ENCODE assay signal across 26 cellular contexts in genomic region chr1:20109223-20109856, GRCh38. TPM values are rescaled to one million over a fixed set of nuclear protein-coding genes. Genes with fewer than 3 reads are reported as not detected.
DNase-seq lines count a peak whose midpoint lies in the region; ATAC-seq, FAIRE-seq and TF ChIP-seq lines count a peak whose summit lies in the region.
"Had no signal": no experiment of that assay in that cellular context is flagged by ENCODE, and none has a peak within 500 bp of the region (broad histone marks: within the 10 kb centered on the region; RNA-seq: fewer than 3 reads in every experiment).

No MANE protein-coding gene starts in this region.

- intact Hi-C loops in activated CD4-positive, alpha-beta memory T cell treated with anti-CD3 and anti-CD28 coated beads for 36 hours (cut with micrococcal nuclease), result no loop called here
- intact Hi-C loops in OCI-LY7 (cut with micrococcal nuclease; ENCODE audit: unreplicated experiment), result no loop called here

- H3K36me3 ChIP-seq in OCI-LY7 (ENCODE audit: insufficient read depth, low read length), result no peaks in the 10 kb centered on the region
- H3K36me3 ChIP-seq: BLaER1, right atrium auricular region had no signal

- no peaks in the 10 kb centered on the region for H3K9me3 Mint-ChIP-seq in activated CD4-positive, alpha-beta memory T cell treated with anti-CD3 and anti-CD28 coated beads for 36 hours
- H3K9me3 Mint-ChIP-seq in activated CD4-positive, alpha-beta memory T cell treated with anti-CD3 and anti-CD28 coated beads, Interleukin-2, amount 10 ng/mL, durations not matched to agents 7 days and 5 days, result no peaks in the 10 kb centered on the region
- H3K9me3 Mint-ChIP-seq: activated naive CD8-positive, alpha-beta T cell treated with anti-CD3 and anti-CD28 coated beads, Interleukin-2, amount 10 ng/mL, durations not matched to agents 7 days and 5 days; activated T-helper 1 cell treated with anti-CD3 and anti-CD28 coated beads, Interleukin-12 subunit alpha, Interleukin-12 subunit beta, Interleukin-2, Interleukin-4 antibody, amounts not matched to agents 30 ng/mL and 10 ng/mL and 1 ng/mL, durations not matched to agents 14 hours and 24 hours and 36 hours had no signal

- ATAC-seq in stimulated activated naive CD8-positive, alpha-beta T cell treated with anti-CD3 and anti-CD28 coated beads, Interleukin-15, Interleukin-2, amounts not matched to agents 100 U/mL and 50 U/mL, for 24 hours, result no peak

- H3K4me3 ChIP-seq in OCI-LY7 (ENCODE audit: low read depth, low read length, poor library complexity, severe bottlenecking) (no peak overlapping the region), retinal pigment epithelial cell (ENCODE audit: low read length) (no peak overlapping the region)
- H3K4me3 ChIP-seq: BLaER1, right atrium auricular region had no signal

- H3K4me2 ChIP-seq in OCI-LY7 (ENCODE audit: low read length), result no peak overlapping the region
- H3K4me2 ChIP-seq: BLaER1 had no signal

- H4K20me1 ChIP-seq in OCI-LY7 (ENCODE audit: insufficient read depth, low read length), result no peaks in the 10 kb centered on the region
- H4K20me1 ChIP-seq: BLaER1 had no signal

- BruUV-seq in OCI-LY7 (replicated peaks; lab: Mats Ljungman, UMichigan), result no TSS peak

- no peaks in the 10 kb centered on the region for H3K4me1 Mint-ChIP-seq in activated CD4-positive, alpha-beta memory T cell treated with anti-CD3 and anti-CD28 coated beads for 36 hours (ENCODE audit: low read depth)
- H3K4me1 Mint-ChIP-seq in activated CD4-positive, alpha-beta memory T cell treated with anti-CD3 and anti-CD28 coated beads, Interleukin-2, amount 10 ng/mL, durations not matched to agents 7 days and 5 days, result no peaks in the 10 kb centered on the region
- H3K4me1 Mint-ChIP-seq: activated naive CD8-positive, alpha-beta T cell treated with anti-CD3 and anti-CD28 coated beads, Interleukin-2, amount 10 ng/mL, durations not matched to agents 7 days and 5 days had no signal

- H3K27me3 Mint-ChIP-seq in activated CD4-positive, alpha-beta memory T cell treated with anti-CD3 and anti-CD28 coated beads for 36 hours, result peaks cover 9% of the 10 kb centered on the region
- H3K27me3 Mint-ChIP-seq in activated CD4-positive, alpha-beta memory T cell treated with anti-CD3 and anti-CD28 coated beads, Interleukin-2, amount 10 ng/mL, durations not matched to agents 7 days and 5 days, result peaks cover 2% of the 10 kb centered on the region

- H3K27ac Mint-ChIP-seq in activated CD4-positive, alpha-beta memory T cell treated with anti-CD3 and anti-CD28 coated beads for 36 hours, result no peak overlapping the region
- no peak overlapping the region for H3K27ac Mint-ChIP-seq in activated CD4-positive, alpha-beta memory T cell treated with anti-CD3 and anti-CD28 coated beads, Interleukin-2, amount 10 ng/mL, durations not matched to agents 7 days and 5 days
- H3K27ac Mint-ChIP-seq: activated naive CD8-positive, alpha-beta T cell treated with anti-CD3 and anti-CD28 coated beads, Interleukin-2, amount 10 ng/mL, durations not matched to agents 7 days and 5 days; activated T-helper 1 cell treated with anti-CD3 and anti-CD28 coated beads, Interleukin-12 subunit alpha, Interleukin-12 subunit beta, Interleukin-2, Interleukin-4 antibody, amounts not matched to agents 30 ng/mL and 10 ng/mL and 1 ng/mL, durations not matched to agents 14 hours and 24 hours and 36 hours had no signal

- no peaks in the 10 kb centered on the region for H3K36me3 Mint-ChIP-seq in activated CD4-positive, alpha-beta memory T cell treated with anti-CD3 and anti-CD28 coated beads for 36 hours
- no peaks in the 10 kb centered on the region for H3K36me3 Mint-ChIP-seq in activated CD4-positive, alpha-beta memory T cell treated with anti-CD3 and anti-CD28 coated beads, Interleukin-2, amount 10 ng/mL, durations not matched to agents 7 days and 5 days (ENCODE audit: low read depth)
- H3K36me3 Mint-ChIP-seq: activated naive CD8-positive, alpha-beta T cell treated with anti-CD3 and anti-CD28 coated beads, Interleukin-2, amount 10 ng/mL, durations not matched to agents 7 days and 5 days had no signal

- POLR2A ChIA-PET in activated CD4-positive, alpha-beta memory T cell treated with anti-CD3 and anti-CD28 coated beads for 36 hours (lab: Charles Lee), result interaction anchor here (0.6 kb wide), 1 partner anchor 46 kb away, joined by 3 read pairs; no protein-coding TSS in a partner anchor
- POLR2A ChIA-PET in activated CD4-positive, alpha-beta memory T cell treated with anti-CD3 and anti-CD28 coated beads, Interleukin-2, amount 10 ng/mL, durations not matched to agents 7 days and 5 days (lab: Charles Lee), result no interaction called here
- POLR2A ChIA-PET in OCI-LY7 (lab: Charles Lee), result no interaction called here

- no peak overlapping the region for H3K27ac ChIP-seq in OCI-LY7 (ENCODE audit: low read depth, low read length, poor library complexity, severe bottlenecking)
- H3K27ac ChIP-seq: BLaER1, right atrium auricular region had no signal

- no peak overlapping the region for H3K4me3 Mint-ChIP-seq in activated CD4-positive, alpha-beta memory T cell treated with anti-CD3 and anti-CD28 coated beads for 36 hours
- H3K4me3 Mint-ChIP-seq in activated CD4-positive, alpha-beta memory T cell treated with anti-CD3 and anti-CD28 coated beads, Interleukin-2, amount 10 ng/mL, durations not matched to agents 7 days and 5 days, result no peak overlapping the region
- H3K4me3 Mint-ChIP-seq: activated naive CD8-positive, alpha-beta T cell treated with anti-CD3 and anti-CD28 coated beads, Interleukin-2, amount 10 ng/mL, durations not matched to agents 7 days and 5 days; activated T-helper 1 cell treated with anti-CD3 and anti-CD28 coated beads, Interleukin-12 subunit alpha, Interleukin-12 subunit beta, Interleukin-2, Interleukin-4 antibody, amounts not matched to agents 30 ng/mL and 10 ng/mL and 1 ng/mL, durations not matched to agents 14 hours and 24 hours and 36 hours had no signal

- peak; percentile 11 for DNase-seq in activated CD4-positive, alpha-beta memory T cell treated with anti-CD3 and anti-CD28 coated beads for 36 hours
- DNase-seq in activated CD4-positive, alpha-beta memory T cell treated with anti-CD3 and anti-CD28 coated beads, Interleukin-2, amount 10 ng/mL, durations not matched to agents 7 days and 5 days, result no peak
- no peak for DNase-seq in OCI-LY7 (ENCODE audit: low spot score)
- DNase-seq in kidney tubule cell (ENCODE audit: low spot score), result peak; percentile 73
- DNase-seq in retinal pigment epithelial cell (ENCODE audit: low read depth), result no peak
- DNase-seq in GM19239 (ENCODE audit: insufficient read length, low spot score), result no peak
- no peak for DNase-seq in stimulated activated naive CD8-positive, alpha-beta T cell treated with anti-CD3 and anti-CD28 coated beads, Interleukin-15, Interleukin-2, amounts not matched to agents 100 U/mL and 50 U/mL, for 24 hours
- no peak for DNase-seq in superior temporal gyrus (ENCODE audit: extremely low spot score)
- DNase-seq: activated naive CD8-positive, alpha-beta T cell treated with anti-CD3 and anti-CD28 coated beads, Interleukin-2, amount 10 ng/mL, durations not matched to agents 7 days and 5 days; Caco-2; NCI-H1048; NCI-H2029; NCI-H446; NK-92 treated with Interleukin-12 subunit alpha and Interleukin-12 subunit beta, amount 100 ng/mL, for 24 hours; stimulated activated CD8-positive, alpha-beta memory T cell treated with anti-CD3 and anti-CD28 coated beads, Interleukin-4, amount 100 ng/mL, for 48 hours; T1000 had no signal

- no peaks in the 10 kb centered on the region for H3K9me2 ChIP-seq in OCI-LY7 (ENCODE audit: insufficient read depth, low read length)

- H2AFZ ChIP-seq in OCI-LY7 (ENCODE audit: low read length), result no peak overlapping the region

- H3K9me3 ChIP-seq in OCI-LY7 (ENCODE audit: low read length), result no peaks in the 10 kb centered on the region
- H3K9me3 ChIP-seq: BLaER1, Caco-2, right atrium auricular region had no signal

- TF ChIP-seq CTCF in OCI-LY7 (conservative IDR thresholded peaks at IDR 0.05; ENCODE audit: low read length) (0 out of 2 replicates have a peak, but pooled peaks have one; percentile 12), retinal pigment epithelial cell (conservative IDR thresholded peaks at IDR 0.05; ENCODE audit: low read depth, low read length) (peak; percentile 1)

- H3K4me1 ChIP-seq in OCI-LY7 (ENCODE audit: insufficient read depth, low read length, poor library complexity, severe bottlenecking), result no peaks in the 10 kb centered on the region
- H3K4me1 ChIP-seq: Caco-2 had no signal

- H3K79me2 ChIP-seq in OCI-LY7 (ENCODE audit: insufficient read depth, low read depth, low read length), result no peaks in the 10 kb centered on the region

- FAIRE-seq in GM19239 (lab: Jason Lieb, UNC), result no peak
- FAIRE-seq: A204.1, GM12891, H54, HTR-8/SVneo, RCC 7860 had no signal

- CTCF ChIA-PET in activated CD4-positive, alpha-beta memory T cell treated with anti-CD3 and anti-CD28 coated beads for 36 hours (lab: Charles Lee), result no interaction called here
- CTCF ChIA-PET in activated CD4-positive, alpha-beta memory T cell treated with anti-CD3 and anti-CD28 coated beads, Interleukin-2, amount 10 ng/mL, durations not matched to agents 7 days and 5 days (lab: Charles Lee), result no interaction called here
- CTCF ChIA-PET in OCI-LY7 (lab: Charles Lee; ENCODE audit: unreplicated experiment), result no interaction called here

RNA-seq across cellular contexts. Expression of gene PLA2G2D, which starts 10.0 kb away (rescaled TPM):
- total RNA-seq in activated CD4-positive, alpha-beta memory T cell treated with anti-CD3 and anti-CD28 coated beads for 36 hours, result under 1 TPM in 1 of 2 experiments, not detected in 1; 0.07 TPM
- not detected for total RNA-seq in activated CD4-positive, alpha-beta memory T cell treated with anti-CD3 and anti-CD28 coated beads, Interleukin-2, amount 10 ng/mL, durations not matched to agents 7 days and 5 days
- total RNA-seq in OCI-LY7 (2014; rRNA removed; shearing (Covaris generic)), result not detected in 2 replicates
- not detected in 2 replicates for total RNA-seq in OCI-LY7 (2022)
- total RNA-seq: activated naive CD8-positive, alpha-beta T cell treated with anti-CD3 and anti-CD28 coated beads, Interleukin-2, amount 10 ng/mL, durations not matched to agents 7 days and 5 days; activated T-helper 1 cell treated with anti-CD3 and anti-CD28 coated beads, Interleukin-12 subunit alpha, Interleukin-12 subunit beta, Interleukin-2, Interleukin-4 antibody, amounts not matched to agents 30 ng/mL and 10 ng/mL and 1 ng/mL, durations not matched to agents 14 hours and 24 hours and 36 hours; Caco-2; fibroblast of lung; mononuclear cell; right atrium auricular region had no signal

RNA-seq across cellular contexts. Expression of gene PLA2G2F, which starts 29.8 kb away (rescaled TPM):
- total RNA-seq in activated CD4-positive, alpha-beta memory T cell treated with anti-CD3 and anti-CD28 coated beads for 36 hours, result not detected
- not detected for total RNA-seq in activated CD4-positive, alpha-beta memory T cell treated with anti-CD3 and anti-CD28 coated beads, Interleukin-2, amount 10 ng/mL, durations not matched to agents 7 days and 5 days
- total RNA-seq in OCI-LY7 (2014; rRNA removed; shearing (Covaris generic)), result not detected in 2 replicates
- total RNA-seq in OCI-LY7 (2022), result not detected in 2 replicates
- total RNA-seq: activated naive CD8-positive, alpha-beta T cell treated with anti-CD3 and anti-CD28 coated beads, Interleukin-2, amount 10 ng/mL, durations not matched to agents 7 days and 5 days; activated T-helper 1 cell treated with anti-CD3 and anti-CD28 coated beads, Interleukin-12 subunit alpha, Interleukin-12 subunit beta, Interleukin-2, Interleukin-4 antibody, amounts not matched to agents 30 ng/mL and 10 ng/mL and 1 ng/mL, durations not matched to agents 14 hours and 24 hours and 36 hours; Caco-2; fibroblast of lung; mononuclear cell; right atrium auricular region had no signal

RNA-seq across cellular contexts. Expression of gene PLA2G5, which starts 39.3 kb away (rescaled TPM):
- not detected for total RNA-seq in activated CD4-positive, alpha-beta memory T cell treated with anti-CD3 and anti-CD28 coated beads for 36 hours
- total RNA-seq in activated CD4-positive, alpha-beta memory T cell treated with anti-CD3 and anti-CD28 coated beads, Interleukin-2, amount 10 ng/mL, durations not matched to agents 7 days and 5 days, result not detected
- total RNA-seq in OCI-LY7 (2014; rRNA removed; shearing (Covaris generic)), result not detected in 2 replicates
- total RNA-seq in OCI-LY7 (2022), result not detected in 2 replicates
- total RNA-seq: activated naive CD8-positive, alpha-beta T cell treated with anti-CD3 and anti-CD28 coated beads, Interleukin-2, amount 10 ng/mL, durations not matched to agents 7 days and 5 days; activated T-helper 1 cell treated with anti-CD3 and anti-CD28 coated beads, Interleukin-12 subunit alpha, Interleukin-12 subunit beta, Interleukin-2, Interleukin-4 antibody, amounts not matched to agents 30 ng/mL and 10 ng/mL and 1 ng/mL, durations not matched to agents 14 hours and 24 hours and 36 hours; Caco-2; mononuclear cell had no signal

Comparison
In these comparisons a context has a peak if more than half of its experiments do, and no peak if none do; other contexts are left out.
1. DNase-seq: peak in activated CD4-positive, alpha-beta memory T cell treated with anti-CD3 and anti-CD28 coated beads for 36 hours (single experiment) and kidney tubule cell (single experiment); none in activated CD4-positive, alpha-beta memory T cell treated with anti-CD3 and anti-CD28 coated beads, Interleukin-2, amount 10 ng/mL, durations not matched to agents 7 days and 5 days (single experiment), OCI-LY7 (single experiment), retinal pigment epithelial cell (single experiment), GM19239 (single experiment), stimulated activated naive CD8-positive, alpha-beta T cell treated with anti-CD3 and anti-CD28 coated beads, Interleukin-15, Interleukin-2, amounts not matched to agents 100 U/mL and 50 U/mL, for 24 hours (single experiment) and superior temporal gyrus (single experiment).